ENCODE assay signal across 11 cellular contexts in genomic region chr10:93462371-93462770, GRCh38. TPM values are rescaled to one million over a fixed set of nuclear protein-coding genes. Genes with fewer than 3 reads are reported as not detected.
DNase-seq lines count a peak whose midpoint lies in the region; ATAC-seq and TF ChIP-seq lines count a peak whose summit lies in the region.
"Had no signal": no experiment of that assay in that cellular context is flagged by ENCODE, and none has a peak within 500 bp of the region (broad histone marks: within the 10 kb centered on the region; RNA-seq: fewer than 3 reads in every experiment).

No MANE protein-coding gene starts in this region.

- peaks cover 4% of the 10 kb centered on the region for H3K27me3 Mint-ChIP-seq in CD8-positive, alpha-beta T cell (ENCODE audit: low read depth)
- H3K27me3 Mint-ChIP-seq: activated naive CD8-positive, alpha-beta T cell had no signal

- 33% methylated on average over 2 of the region's 2 CpGs for WGBS in mesenchymal stem cell
- WGBS in thyroid gland, 2 donors = 39 to 43% methylated on average over 2 of the region's 2 CpGs
- 46 to 50% methylated on average over 2 of the region's 2 CpGs for WGBS in testis, 2 donors

- H3K23ac ChIP-seq in mesenchymal stem cell (ENCODE audit: low read length in 2 of 2) = no peak overlapping the region

- H3K27ac ChIP-seq in ascending aorta (peak overlapping the region; percentile 86 to 96), mesenchymal stem cell (ENCODE audit: low read length, poor library complexity, severe bottlenecking) (peak overlapping the region; percentile 96), thyroid gland (peak overlapping the region; percentile 92 to 95 (median 93)), testis (peak overlapping the region in 1 of 2 donors; percentile 14)
- H3K27ac ChIP-seq in CD8-positive, alpha-beta T cell (ENCODE audit: low read depth, low read length) = no peak overlapping the region

- no peak overlapping the region for H2BK15ac ChIP-seq in mesenchymal stem cell (ENCODE audit: low read depth, poor library complexity, severe bottlenecking)

- peak overlapping the region; percentile 19 for H4K91ac ChIP-seq in mesenchymal stem cell (ENCODE audit: low read length)

- H3K27me3 ChIP-seq in Loucy (ENCODE audit: insufficient read depth, low read length, poor library complexity, severe bottlenecking) (no peaks in the 10 kb centered on the region), ascending aorta (no peaks in the 10 kb centered on the region), mesenchymal stem cell (ENCODE audit: control insufficient read depth in 1 of 2, insufficient read depth in 1 of 2, low read length in 2 of 2) (no peaks in the 10 kb centered on the region), thyroid gland (no peaks in the 10 kb centered on the region), testis (no peaks in the 10 kb centered on the region)
- no peaks in the 10 kb centered on the region for H3K27me3 ChIP-seq in CD8-positive, alpha-beta T cell (ENCODE audit: insufficient read depth, low read length)
- H3K27me3 ChIP-seq: pancreas had no signal

- H3K9me3 ChIP-seq in Loucy (ENCODE audit: insufficient read depth, low read depth, low read length) (no peaks in the 10 kb centered on the region), ascending aorta (no peaks in the 10 kb centered on the region), mesenchymal stem cell (ENCODE audit: control insufficient read depth, low read length) (no peaks in the 10 kb centered on the region), thyroid gland (no peaks in the 10 kb centered on the region), testis (no peaks in the 10 kb centered on the region)
- H3K9me3 ChIP-seq in CD8-positive, alpha-beta T cell (ENCODE audit: low read length) = no peaks in the 10 kb centered on the region
- H3K9me3 ChIP-seq: pancreas had no signal

- POLR2A ChIA-PET in CD8-positive, alpha-beta T cell (lab: Charles Lee) = no interaction called here

- H3K27ac Mint-ChIP-seq in CD8-positive, alpha-beta T cell = no peak overlapping the region
- H3K27ac Mint-ChIP-seq: activated naive CD8-positive, alpha-beta T cell had no signal

- no peaks in the 10 kb centered on the region for H3K9me2 ChIP-seq in Loucy (replicated peaks; ENCODE audit: low read depth, low read length)

- intact Hi-C loops in ascending aorta (cut with DNase I) (no loop called here), thyroid gland (cut with DNase I) (no loop called here), testis (cut with DNase I; ENCODE audit: low total_unique reads) (no loop called here)
- intact Hi-C loops in CD8-positive, alpha-beta T cell (cut with DNase I, micrococcal nuclease) = no loop called here

- H4K8ac ChIP-seq in mesenchymal stem cell (ENCODE audit: low read length) = peak overlapping the region; percentile 27

- no peaks in the 10 kb centered on the region for H4K20me1 ChIP-seq in Loucy (ENCODE audit: insufficient read depth, low read length, poor library complexity, severe bottlenecking)

- H2AFZ ChIP-seq in Loucy (ENCODE audit: low read length) (no peak overlapping the region), mesenchymal stem cell (ENCODE audit: low read depth, low read length) (no peak overlapping the region)

- peaks cover 18% of the 10 kb centered on the region for H3K4me1 ChIP-seq in Loucy (ENCODE audit: insufficient read depth, low read length, poor library complexity, severe bottlenecking)
- peaks cover 34 to 80% of the 10 kb centered on the region in 2 donors for H3K4me1 ChIP-seq in ascending aorta
- peaks cover 30% of the 10 kb centered on the region for H3K4me1 ChIP-seq in mesenchymal stem cell (ENCODE audit: control insufficient read depth, insufficient read depth, low read depth, low read length)
- H3K4me1 ChIP-seq in thyroid gland = peaks cover 53 to 93% of the 10 kb centered on the region in 2 donors
- no peaks in the 10 kb centered on the region for H3K4me1 ChIP-seq in CD8-positive, alpha-beta T cell (ENCODE audit: insufficient read depth, low read length)
- peaks cover 7% of the 10 kb centered on the region for H3K4me1 ChIP-seq in testis

- H2BK5ac ChIP-seq in mesenchymal stem cell (ENCODE audit: low read depth, low read length, poor library complexity, severe bottlenecking) = peak overlapping the region; percentile 83

- no peak overlapping the region for H3K14ac ChIP-seq in mesenchymal stem cell (ENCODE audit: low read length in 2 of 2)

- H2AK5ac ChIP-seq in mesenchymal stem cell (ENCODE audit: low read length, severe bottlenecking) = peak overlapping the region; percentile 45

- H3K4me3 Mint-ChIP-seq in CD8-positive, alpha-beta T cell = no peak overlapping the region
- H3K4me3 Mint-ChIP-seq: activated naive CD8-positive, alpha-beta T cell had no signal

- peak overlapping the region; percentile 16 to 23 for H3K18ac ChIP-seq in mesenchymal stem cell (ENCODE audit: low read depth in 1 of 2, low read length in 2 of 2)

- H3K4me2 ChIP-seq in Loucy (ENCODE audit: low read depth, low read length, poor library complexity, severe bottlenecking) (peak overlapping the region; percentile 29), mesenchymal stem cell (ENCODE audit: low read length, poor library complexity, severe bottlenecking) (no peak overlapping the region)

- no peaks in the 10 kb centered on the region for H3K36me3 ChIP-seq in Loucy (ENCODE audit: insufficient read depth, low read length)
- peaks cover 0 to 2% of the 10 kb centered on the region in 2 donors for H3K36me3 ChIP-seq in ascending aorta
- peaks cover 17 to 20% of the 10 kb centered on the region in 2 experiments for H3K36me3 ChIP-seq in mesenchymal stem cell (ENCODE audit: control insufficient read depth in 1 of 2, insufficient read depth in 2 of 2, low read depth in 1 of 2, low read length in 2 of 2)
- H3K36me3 ChIP-seq in thyroid gland = no peaks in the 10 kb centered on the region
- no peaks in the 10 kb centered on the region for H3K36me3 ChIP-seq in CD8-positive, alpha-beta T cell (ENCODE audit: insufficient read depth, low read length)
- H3K36me3 ChIP-seq in testis (ENCODE audit: low read depth, missing control alignments) = no peaks in the 10 kb centered on the region
- H3K36me3 ChIP-seq: pancreas had no signal

- no peak for TF ChIP-seq POLR2A in thyroid gland (IDR thresholded peaks at IDR 0.05)
- no peak for TF ChIP-seq POLR2A in testis (IDR thresholded peaks at IDR 0.05)

- ATAC-seq in CD8-positive, alpha-beta T cell = no peak
- ATAC-seq: left ventricle myocardium superior, pancreas had no signal

- DNase-seq in ascending aorta (ENCODE audit: low spot score in 2 of 2) = no peak
- DNase-seq in mesenchymal stem cell = peak; percentile 33
- no peak for DNase-seq in thyroid gland
- no peak for DNase-seq in CD8-positive, alpha-beta T cell
- DNase-seq in testis = no peak
- no peak for DNase-seq in mucosa of gallbladder (ENCODE audit: low spot score)
- DNase-seq: left ventricle myocardium superior, OCI-M1, pancreas had no signal

- CTCF ChIA-PET in CD8-positive, alpha-beta T cell (lab: Charles Lee) = interaction anchor here (0.6 to 4.3 kb wide), 5 partner anchors 9 to 86 kb away, joined by 3 to 25 read pairs (median 4); partner anchors contain the start of gene MYOF

- H3K79me1 ChIP-seq in mesenchymal stem cell (replicated peaks; ENCODE audit: low read length, poor library complexity, severe bottlenecking) = no peaks in the 10 kb centered on the region

- no peaks in the 10 kb centered on the region for H3F3A ChIP-seq in Loucy (ENCODE audit: low read depth)

- H3K9ac ChIP-seq in Loucy (ENCODE audit: low read depth, low read length, poor library complexity, severe bottlenecking) = no peak overlapping the region
- peak overlapping the region; percentile 51 for H3K9ac ChIP-seq in mesenchymal stem cell (ENCODE audit: low read length)

- H2BK120ac ChIP-seq in mesenchymal stem cell (ENCODE audit: low read depth, low read length) = no peak overlapping the region

- no peaks in the 10 kb centered on the region for H3K79me2 ChIP-seq in Loucy (ENCODE audit: insufficient read depth, low read length)

- H2BK12ac ChIP-seq in mesenchymal stem cell (ENCODE audit: low read length in 2 of 2) = peak overlapping the region; percentile 14 to 61

- H3K4me3 ChIP-seq in Loucy (ENCODE audit: low read length, poor library complexity, severe bottlenecking) = no peak overlapping the region
- no peak overlapping the region for H3K4me3 ChIP-seq in ascending aorta
- no peak overlapping the region for H3K4me3 ChIP-seq in mesenchymal stem cell (ENCODE audit: insufficient read depth in 1 of 2, low read depth in 1 of 2, low read length in 2 of 2)
- H3K4me3 ChIP-seq in thyroid gland (replicated peaks in 1 of 3) = no peak overlapping the region
- H3K4me3 ChIP-seq in CD8-positive, alpha-beta T cell (ENCODE audit: low read depth, low read length) = no peak overlapping the region
- no peak overlapping the region for H3K4me3 ChIP-seq in testis
- H3K4me3 ChIP-seq: pancreas had no signal

- no peaks in the 10 kb centered on the region for H3K36me3 Mint-ChIP-seq in CD8-positive, alpha-beta T cell
- H3K36me3 Mint-ChIP-seq: activated naive CD8-positive, alpha-beta T cell had no signal

- TF ChIP-seq CTCF in Loucy (conservative IDR thresholded peaks at IDR 0.05; ENCODE audit: low read length) (no peak), ascending aorta (IDR thresholded peaks at IDR 0.05) (no peak), thyroid gland (IDR thresholded peaks at IDR 0.05) (no peak), testis (IDR thresholded peaks at IDR 0.05) (no peak)
- no peak for TF ChIP-seq CTCF in CD8-positive, alpha-beta T cell (IDR thresholded peaks at IDR 0.05)

- H3K9me3 Mint-ChIP-seq in CD8-positive, alpha-beta T cell = no peaks in the 10 kb centered on the region

- H3K4ac ChIP-seq in mesenchymal stem cell (ENCODE audit: low read depth in 1 of 2, low read length in 2 of 2) = peak overlapping the region in 1 of 2 experiments; percentile 85

- peaks cover 4% of the 10 kb centered on the region for H3K4me1 Mint-ChIP-seq in CD8-positive, alpha-beta T cell (ENCODE audit: low read depth)

RNA-seq across cellular contexts. Expression of gene MYOF, which starts 19.8 kb away (rescaled TPM):
- total RNA-seq in ascending aorta = 68.2 TPM
- polyA plus RNA-seq in mesenchymal stem cell (2013, experiment 1 of 2) = 151 TPM
- 144 TPM for polyA plus RNA-seq in mesenchymal stem cell (2013, experiment 2 of 2)
- total RNA-seq in thyroid gland = 100 to 1,000 TPM in 2 of 4 donors, 10 to 100 TPM in 2; 72.3 to 210 (median 118) TPM
- not detected for total RNA-seq in CD8-positive, alpha-beta T cell
- total RNA-seq in testis = 10 to 100 TPM in 1 of 2 donors, 1 to 10 TPM in 1; 9.4 to 12.3 TPM
- 21.4 TPM for polyA plus RNA-seq in testis (ENCODE audit: insufficient read depth, low read depth, low replicate concordance)
- total RNA-seq in mucosa of gallbladder = 99.3 TPM

RNA-seq across cellular contexts. Expression of gene CEP55, which starts 34.0 kb away (rescaled TPM):
- total RNA-seq in ascending aorta (not detected), thyroid gland (1 to 10 TPM in 2 of 4 donors, under 1 TPM in 1, not detected in 1; 0.11 to 2.1 (median 1.0) TPM), testis (10 to 100 TPM; 14.1 to 15.5 TPM), mucosa of gallbladder (1.3 TPM)
- polyA plus RNA-seq in mesenchymal stem cell (2013, experiment 1 of 2) = 8.3 TPM
- 8.3 TPM for polyA plus RNA-seq in mesenchymal stem cell (2013, experiment 2 of 2)
- total RNA-seq in CD8-positive, alpha-beta T cell = under 1 TPM in 1 of 2 experiments, not detected in 1; 0.16 TPM
- 28.1 TPM for polyA plus RNA-seq in testis (ENCODE audit: insufficient read depth, low read depth, low replicate concordance)

Comparison
In these comparisons a context has a peak if more than half of its experiments do, and no peak if none do; other contexts are left out.
1. RNA of gene MYOF, which starts 19.8 kb away (total RNA-seq): 72.3 to 210 TPM in thyroid gland, 99.3 TPM in mucosa of gallbladder (single experiment), 68.2 TPM in ascending aorta (single experiment) and 9.4 to 12.3 TPM in testis; not detected in CD8-positive, alpha-beta T cell; every median in the first group is over 10 times any median in the second.